8 cellular contexts compared by ENCODE assay signal in genomic region chr6:53359843-53360834, GRCh38. TPM values are rescaled to one million over a fixed set of nuclear protein-coding genes. Genes with fewer than 3 reads are reported as not detected.
DNase-seq lines count a peak whose midpoint lies in the region; ATAC-seq and TF ChIP-seq lines count a peak whose summit lies in the region.

No MANE protein-coding gene starts in this region.

- no peaks in the 10 kb centered on the region for H3K27me3 Mint-ChIP-seq in activated B cell treated with CpG ODN at 0.5 μM for 24 hours

- peaks cover 56% of the 10 kb centered on the region for H3K4me1 Mint-ChIP-seq in activated B cell treated with CpG ODN at 0.5 μM for 24 hours

- peaks cover 2% of the 10 kb centered on the region for H3K9me3 Mint-ChIP-seq in activated B cell treated with CpG ODN at 0.5 μM for 24 hours

- peaks cover 34% of the 10 kb centered on the region for H3K4me1 ChIP-seq in skeletal muscle satellite cell (ENCODE audit: control insufficient read depth, insufficient read depth, low read length)

- H3K4me3 ChIP-seq in skeletal muscle satellite cell (ENCODE audit: low read length), result peak overlapping the region; percentile 74

- CTCF ChIA-PET in activated B cell treated with CpG ODN at 0.5 μM for 24 hours (lab: Charles Lee), result interaction anchor here (1.0 to 2.1 kb wide), 4 partner anchors 30 to 188 kb away, joined by 3 to 7 read pairs (median 5); no protein-coding TSS in a partner anchor

- intact Hi-C loops in activated B cell treated with CpG ODN at 0.5 μM for 24 hours (cut with micrococcal nuclease), result loop anchor here (1.0 to 10.0 kb wide), 6 partner anchors 15 to 1065 kb away; partner anchors contain the start of gene GSTA4

- H3K36me3 Mint-ChIP-seq in activated B cell treated with CpG ODN at 0.5 μM for 24 hours (ENCODE audit: low read depth), result peaks cover 2% of the 10 kb centered on the region

- peak overlapping the region; percentile 92 for H3K4me3 Mint-ChIP-seq in activated B cell treated with CpG ODN at 0.5 μM for 24 hours

- DNase-seq in EL (peak; percentile 18), activated B cell treated with CpG ODN at 0.5 μM for 24 hours (no peak), hepatic stellate cell (ENCODE audit: low spot score) (peak; percentile 31), cerebellum (ENCODE audit: low spot score) (no peak), Ammon's horn (ENCODE audit: low spot score) (no peak)

- peak; percentile 1 for ATAC-seq in HG02852 (IDR thresholded peaks at IDR 0.05; ENCODE audit: unreplicated experiment)
- peak; percentile 2 for ATAC-seq in activated B cell treated with CpG ODN at 0.5 μM for 24 hours (ENCODE audit: low read depth)
- no peak for ATAC-seq in GM18858 (IDR thresholded peaks at IDR 0.05; ENCODE audit: unreplicated experiment)

- TF ChIP-seq CTCF in activated B cell treated with CpG ODN at 0.5 μM for 24 hours (IDR thresholded peaks at IDR 0.05), result no peak

- peak overlapping the region; percentile 99 for H3K27ac Mint-ChIP-seq in activated B cell treated with CpG ODN at 0.5 μM for 24 hours

- H3K36me3 ChIP-seq in skeletal muscle satellite cell (ENCODE audit: insufficient read depth, low read length), result no peaks in the 10 kb centered on the region

- H3K4me2 ChIP-seq in skeletal muscle satellite cell (ENCODE audit: low read length), result peak overlapping the region; percentile 90

- no peaks in the 10 kb centered on the region for H3K9me3 ChIP-seq in skeletal muscle satellite cell (replicated peaks; ENCODE audit: low read length)

- POLR2A ChIA-PET in activated B cell treated with CpG ODN at 0.5 μM for 24 hours (lab: Charles Lee), result interaction anchor here (0.5 to 2.7 kb wide), 34 partner anchors 9 to 974 kb away, joined by 3 to 62 read pairs (median 6); partner anchors contain the start of genes ELOVL5 and LRRC1

- no peaks in the 10 kb centered on the region for H3K27me3 ChIP-seq in skeletal muscle satellite cell (ENCODE audit: control insufficient read depth, insufficient read depth, low read length)

- H3K9ac ChIP-seq in skeletal muscle satellite cell (ENCODE audit: low read depth, low read length), result peak overlapping the region; percentile 89

RNA-seq across cellular contexts. Expression of gene ELOVL5, which starts 11.4 kb away (rescaled TPM):
- 109 and 127 TPM in 2 replicates for total RNA-seq in activated B cell treated with CpG ODN at 0.5 μM for 24 hours
- 51.8 and 57.8 TPM in 2 replicates for total RNA-seq in skeletal muscle satellite cell (2012; rRNA removed)
- 50.4 TPM for total RNA-seq in cerebellum

Comparison
In these comparisons a context has a peak if more than half of its experiments do, and no peak if none do; other contexts are left out.
1. DNase-seq: peak in EL (single experiment) and hepatic stellate cell (single experiment); none in activated B cell treated with CpG ODN at 0.5 μM for 24 hours (single experiment), cerebellum (single experiment) and Ammon's horn (single experiment).